10 cellular contexts compared by ENCODE assay signal in the genomic region with DNA sequence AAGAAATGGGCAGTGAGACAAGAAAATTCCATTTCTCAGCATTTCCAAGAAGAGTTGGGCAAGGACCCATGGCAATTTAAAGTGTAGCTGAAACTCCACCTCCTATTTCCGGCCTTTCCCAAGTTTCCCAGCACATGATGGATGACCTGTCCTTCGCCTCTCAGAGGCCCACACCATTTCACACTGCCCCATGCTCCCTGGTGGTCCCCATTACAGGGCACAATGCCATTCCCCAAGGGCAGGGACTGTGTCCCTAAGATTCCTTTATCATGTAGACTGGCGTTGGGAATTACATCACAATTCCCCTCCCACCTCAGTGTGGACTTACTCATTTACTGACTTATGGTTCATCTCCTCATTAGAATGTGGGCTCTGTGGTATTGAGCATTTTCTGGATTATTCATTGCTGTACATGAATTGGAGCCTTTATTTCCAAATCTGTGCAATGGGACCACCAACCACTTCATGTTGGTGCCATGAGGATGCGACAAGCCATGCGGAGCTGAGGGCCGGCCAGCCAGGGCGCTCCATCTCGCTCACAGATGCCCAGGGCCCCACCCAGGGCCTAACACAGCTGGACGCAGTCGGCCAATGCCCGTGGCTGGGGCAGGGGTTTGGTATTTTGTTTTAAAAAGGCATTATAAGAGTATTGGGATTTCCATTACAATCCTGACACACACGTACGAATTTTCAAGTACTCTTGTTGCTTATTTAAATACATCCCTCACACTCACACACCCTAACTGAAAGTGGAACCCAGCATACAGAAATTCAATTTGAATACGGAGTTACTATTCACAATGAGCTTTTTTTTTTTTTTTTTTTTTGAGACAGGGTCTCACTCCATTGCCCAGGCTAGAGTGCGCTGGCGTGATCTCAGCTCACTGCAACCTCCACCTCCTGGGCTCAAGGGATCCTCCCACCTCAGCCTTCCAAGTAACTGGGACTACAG. TPM values are rescaled to one million over a fixed set of nuclear protein-coding genes. Genes with fewer than 3 reads are reported as not detected.
DNase-seq lines count a peak whose midpoint lies in the region; ATAC-seq, FAIRE-seq and TF ChIP-seq lines count a peak whose summit lies in the region.
"Had no signal": no experiment of that assay in that cellular context is flagged by ENCODE, and none has a peak within 500 bp of the region (broad histone marks: within the 10 kb centered on the region; RNA-seq: fewer than 3 reads in every experiment).

No MANE protein-coding gene starts in this region.

- intact Hi-C loops in GM12878 (cut with micrococcal nuclease; ENCODE audit: unreplicated experiment) (no loop called here), left lung (cut with DNase I) (no loop called here), testis (cut with DNase I; ENCODE audit: low total_unique reads) (loop anchor here (10.0 kb wide), 1 partner anchor 1428 kb away; no protein-coding TSS in a partner anchor)

- H3K36me3 ChIP-seq in GM12878 (ENCODE audit: control insufficient read depth in 2 of 2, insufficient read depth in 2 of 2, low read length in 1 of 2): peaks cover 0 to 3% of the 10 kb centered on the region in 2 experiments; a peak in 1 of 4 replicates
- peaks cover 0 to 1% of the 10 kb centered on the region in 2 donors for H3K36me3 ChIP-seq in left lung
- no peaks in the 10 kb centered on the region for H3K36me3 ChIP-seq in testis (ENCODE audit: low read depth, missing control alignments)

- no TSS peak for BruUV-seq in GM12878 (replicated peaks; lab: Mats Ljungman, UMichigan)

- H3K9me3 ChIP-seq in GM12878 (replicated peaks; ENCODE audit: control insufficient read depth, insufficient read depth, low read length) (no peaks in the 10 kb centered on the region), left lung (no peaks in the 10 kb centered on the region), testis (no peaks in the 10 kb centered on the region)

- no peaks in the 10 kb centered on the region for H3K9me3 Mint-ChIP-seq in activated naive CD4-positive, alpha-beta T cell treated with anti-CD3 and anti-CD28 coated beads, Interleukin-2, amount 50 U/mL, for 72 hours

- 46% methylated on average over 14 of the region's 16 CpGs for WGBS in GM12878 (ENCODE audit: insufficient coverage, insufficient replicate concordance, low lambda C conversion rate, missing lambda C conversion rate)
- 71 to 74% methylated on average over 16 of the region's 16 CpGs for WGBS in testis, 2 donors

- no peak for FAIRE-seq in GM12878 (lab: Jason Lieb, UNC)
- FAIRE-seq: TTC549 had no signal

- POLR2A ChIA-PET in GM12878 (lab: Charles Lee): interaction anchor here (0.6 to 0.9 kb wide), 5 partner anchors 7 to 238 kb away, joined by 3 to 6 read pairs (median 5); no protein-coding TSS in a partner anchor

- SMC1A ChIA-PET in GM12878 (lab: Charles Lee; ENCODE audit: uncharacterized antibody, unreplicated experiment): no interaction called here

- H3K4me2 ChIP-seq in GM12878 (ENCODE audit: control insufficient read depth, insufficient read depth): peak overlapping the region; percentile 91

- peaks cover 5% of the 10 kb centered on the region; the same call in 1 of the 2 replicates for H4K20me1 ChIP-seq in GM12878 (ENCODE audit: control insufficient read depth, insufficient read depth)

- no peaks in the 10 kb centered on the region for H3K36me3 Mint-ChIP-seq in activated naive CD4-positive, alpha-beta T cell treated with anti-CD3 and anti-CD28 coated beads, Interleukin-2, amount 50 U/mL, for 72 hours

- no peak for TF ChIP-seq EP300 in GM12878 (IDR thresholded peaks at IDR 0.05; ENCODE audit: borderline replicate concordance in 1 of 2, control insufficient read depth in 1 of 2, low read depth in 2 of 2, low read length in 2 of 2)

- H3K9ac ChIP-seq in GM12878 (ENCODE audit: control insufficient read depth, insufficient read depth, low read length): no peak overlapping the region

- DNase-seq in GM12878 (ENCODE audit: low read depth, low spot score) (no peak), left lung (peak in 1 of 2 donors; percentile 42), testis (peak; percentile 38), NCI-H1048 (lab: John Stamatoyannopoulos, UW) (no peak)
- DNase-seq in activated naive CD4-positive, alpha-beta T cell treated with anti-CD3 and anti-CD28 coated beads, Interleukin-2, amount 50 U/mL, for 72 hours (ENCODE audit: low spot score in 2 of 2): no peak
- DNase-seq: NCI-H1436 treated with DMSO at 0.1 percent for 48 hours had no signal

- no peak overlapping the region; the same call in 1 of the 2 replicates for H3K27ac ChIP-seq in GM12878 (ENCODE audit: control insufficient read depth, insufficient read depth)
- peak overlapping the region; percentile 67 to 83 for H3K27ac ChIP-seq in left lung
- peak overlapping the region; percentile 71 to 84 for H3K27ac ChIP-seq in testis

- peak overlapping the region; percentile 45; the same call in 1 of the 2 replicates for H3K4me3 ChIP-seq in GM12878
- no peak overlapping the region for H3K4me3 ChIP-seq in left lung
- no peak overlapping the region for H3K4me3 ChIP-seq in testis

- CTCF ChIA-PET in GM12878 (lab: Yijun Ruan, JAX): interaction anchor here (0.6 kb wide), 1 partner anchor 198 kb away, joined by 3 read pairs; no protein-coding TSS in a partner anchor

- H3K4me1 ChIP-seq in GM12878 (ENCODE audit: control insufficient read depth, insufficient read depth, low read length) (peaks cover 44% of the 10 kb centered on the region), left lung (peaks cover 49 to 77% of the 10 kb centered on the region in 2 donors), testis (peaks cover 85% of the 10 kb centered on the region)

- H3K27ac Mint-ChIP-seq in activated naive CD4-positive, alpha-beta T cell treated with anti-CD3 and anti-CD28 coated beads, Interleukin-2, amount 50 U/mL, for 72 hours: no peak overlapping the region

- H3K27me3 ChIP-seq in GM12878 (replicated peaks in 1 of 2; ENCODE audit: control insufficient read depth in 2 of 2, insufficient read depth in 2 of 2, low read length in 1 of 2) (no peaks in the 10 kb centered on the region), left lung (no peaks in the 10 kb centered on the region), testis (no peaks in the 10 kb centered on the region)

- TF ChIP-seq POLR2A in GM12878 (IDR thresholded peaks at IDR 0.05; ENCODE audit: low read depth, low read length) (no peak), testis (IDR thresholded peaks at IDR 0.05) (no peak)

- no peak for TF ChIP-seq CTCF in GM12878 (IDR thresholded peaks at IDR 0.05 in 2 of 3, conservative IDR thresholded peaks at IDR 0.05 in 1 of 3; ENCODE audit: control insufficient read depth in 2 of 3, extremely low read depth in 1 of 3, insufficient read depth in 1 of 3, low read depth in 3 of 3, low read length in 3 of 3)
- TF ChIP-seq CTCF in left lung (IDR thresholded peaks at IDR 0.05): no peak
- TF ChIP-seq CTCF in testis (IDR thresholded peaks at IDR 0.05): no peak

- TF ChIP-seq RAD21 in GM12878 (IDR thresholded peaks at IDR 0.05; ENCODE audit: insufficient read depth, low read depth, low read length): no peak

- ATAC-seq in GM18907 (IDR thresholded peaks at IDR 0.05; ENCODE audit: unreplicated experiment): peak; percentile 26
- ATAC-seq in GM12878: peak; percentile 8; the same call in 2 of the 3 replicates
- ATAC-seq in left lung: no peak
- ATAC-seq in GM18511 (IDR thresholded peaks at IDR 0.05; ENCODE audit: unreplicated experiment): no peak
- ATAC-seq in HG02763 (IDR thresholded peaks at IDR 0.05; ENCODE audit: unreplicated experiment): no peak
- ATAC-seq in activated naive CD4-positive, alpha-beta T cell treated with anti-CD3 and anti-CD28 coated beads, Interleukin-2, amount 50 U/mL, for 72 hours: no peak

- H3K79me2 ChIP-seq in GM12878 (ENCODE audit: control insufficient read depth, insufficient read depth, low read length): peaks cover 26% of the 10 kb centered on the region

- H2AFZ ChIP-seq in GM12878 (ENCODE audit: control insufficient read depth, low read depth, low read length): no peak overlapping the region

- in situ Hi-C loops in GM12878 (cut with MboI): loop anchor here (10.0 to 25.0 kb wide), 2 partner anchors 352 to 1690 kb away; partner anchors contain the start of genes GINS1, GZF1 and NXT1

- RAD21 ChIA-PET in GM12878 (lab: Charles Lee; ENCODE audit: unreplicated experiment): no interaction called here

RNA-seq across cellular contexts. Expression of gene ACSS1, which starts 5.4 kb away (rescaled TPM):
- total RNA-seq in GM12878 (2013; cell fraction: nucleolus; rRNA removed): 29.0 and 30.9 TPM in 2 replicates
- total RNA-seq in GM12878 (2014; rRNA removed): 30.5 and 35.2 TPM in 2 replicates
- total RNA-seq in GM12878 (2014; rRNA removed; fragmentation: Illumina TruSeq; extraction: Trizol): 13.1 and 13.6 TPM in 2 replicates
- 44.4 and 44.9 TPM in 2 replicates for total RNA-seq in GM12878 (2021)
- polyA plus RNA-seq in GM12878 (2011; ENCODE audit: low read depth): 12.9 TPM
- 22.2 and 31.1 TPM in 2 replicates for polyA plus RNA-seq in GM12878 (2011; rRNA removed)
- polyA plus RNA-seq in GM12878 (2011; cell fraction: cytosol; rRNA removed): 42.2 and 43.5 TPM in 2 replicates
- polyA plus RNA-seq in GM12878 (2011; cell fraction: nucleus; rRNA removed): 71.2 and 72.8 TPM in 2 replicates
- polyA plus RNA-seq in GM12878 (2012): 23.9 and 24.9 TPM in 2 replicates
- polyA plus RNA-seq in GM12878 (2014; fragmentation: Illumina TruSeq; extraction: Trizol): 25.0 and 31.1 TPM in 2 replicates
- 1 to 10 TPM; 1.3 to 6.7 TPM for polyA plus RNA-seq in GM12878 (2014; fragmentation: Nextera tagmentation; extraction: Ambion mirVana)
- 33.0 and 36.4 TPM in 2 replicates for polyA plus RNA-seq in GM12878 (2014; rRNA removed)
- polyA plus RNA-seq in GM12878 (2016; fragmentation: Nextera tagmentation; extraction: Ambion mirVana): 10 to 100 TPM; 27.4 to 36.6 TPM
- polyA minus RNA-seq in GM12878 (2011; rRNA and poly(A)+ RNA removed): 38.5 and 48.2 TPM in 2 replicates
- polyA minus RNA-seq in GM12878 (2011; cell fraction: cytosol; rRNA and poly(A)+ RNA removed): 13.5 and 15.2 TPM in 2 replicates
- polyA minus RNA-seq in GM12878 (2011; cell fraction: nucleus; rRNA and poly(A)+ RNA removed): 16.3 and 23.6 TPM in 2 replicates
- total RNA-seq in left lung: 10 to 100 TPM; 26.6 to 40.7 TPM
- total RNA-seq in testis: 100 to 1,000 TPM; 162 to 184 TPM
- 61.5 TPM for polyA plus RNA-seq in testis (ENCODE audit: insufficient read depth, low read depth, low replicate concordance)
- 10 to 100 TPM in 1 of 2 donors, 1 to 10 TPM in 1; 5.5 to 11.3 TPM for total RNA-seq in activated naive CD4-positive, alpha-beta T cell treated with anti-CD3 and anti-CD28 coated beads, Interleukin-2, amount 50 U/mL, for 72 hours

RNA-seq across cellular contexts. Expression of gene VSX1, which starts 29.4 kb away (rescaled TPM):
- not detected in 2 replicates for total RNA-seq in GM12878 (2013; cell fraction: nucleolus; rRNA removed)
- not detected in 2 replicates for total RNA-seq in GM12878 (2014; rRNA removed)
- total RNA-seq in GM12878 (2014; rRNA removed; fragmentation: Illumina TruSeq; extraction: Trizol): not detected in 2 replicates
- not detected in 2 replicates for total RNA-seq in GM12878 (2021)
- not detected for polyA plus RNA-seq in GM12878 (2011; ENCODE audit: low read depth)
- polyA plus RNA-seq in GM12878 (2011; rRNA removed): 0.03 and 0.05 TPM in 2 replicates
- 0.03 TPM in 1 of 2 replicates, not detected in the other for polyA plus RNA-seq in GM12878 (2011; cell fraction: cytosol; rRNA removed)
- polyA plus RNA-seq in GM12878 (2011; cell fraction: nucleus; rRNA removed): 0.12 TPM in 1 of 2 replicates, not detected in the other
- not detected in 2 replicates for polyA plus RNA-seq in GM12878 (2012)
- polyA plus RNA-seq in GM12878 (2014; fragmentation: Illumina TruSeq; extraction: Trizol): not detected in 2 replicates
- not detected for polyA plus RNA-seq in GM12878 (2014; fragmentation: Nextera tagmentation; extraction: Ambion mirVana)
- polyA plus RNA-seq in GM12878 (2014; rRNA removed): not detected in 2 replicates
- polyA plus RNA-seq in GM12878 (2016; fragmentation: Nextera tagmentation; extraction: Ambion mirVana): not detected
- polyA minus RNA-seq in GM12878 (2011; rRNA and poly(A)+ RNA removed): not detected in 2 replicates
- polyA minus RNA-seq in GM12878 (2011; cell fraction: cytosol; rRNA and poly(A)+ RNA removed): not detected in 2 replicates
- not detected in 2 replicates for polyA minus RNA-seq in GM12878 (2011; cell fraction: nucleus; rRNA and poly(A)+ RNA removed)
- not detected for total RNA-seq in left lung
- total RNA-seq in testis: under 1 TPM; 0.16 to 0.37 TPM
- 0.38 TPM for polyA plus RNA-seq in testis (ENCODE audit: insufficient read depth, low read depth, low replicate concordance)
- total RNA-seq in activated naive CD4-positive, alpha-beta T cell treated with anti-CD3 and anti-CD28 coated beads, Interleukin-2, amount 50 U/mL, for 72 hours: not detected

RNA-seq across cellular contexts. Expression of gene APMAP, which starts 60.0 kb away (rescaled TPM):
- 23.9 and 29.1 TPM in 2 replicates for total RNA-seq in GM12878 (2013; cell fraction: nucleolus; rRNA removed)
- 32.5 and 34.7 TPM in 2 replicates for total RNA-seq in GM12878 (2014; rRNA removed)
- total RNA-seq in GM12878 (2014; rRNA removed; fragmentation: Illumina TruSeq; extraction: Trizol): 29.3 and 31.2 TPM in 2 replicates
- total RNA-seq in GM12878 (2021): 31.7 and 32.9 TPM in 2 replicates
- 13.2 TPM for polyA plus RNA-seq in GM12878 (2011; ENCODE audit: low read depth)
- 33.6 and 34.9 TPM in 2 replicates for polyA plus RNA-seq in GM12878 (2011; rRNA removed)
- polyA plus RNA-seq in GM12878 (2011; cell fraction: cytosol; rRNA removed): 31.5 and 35.7 TPM in 2 replicates
- polyA plus RNA-seq in GM12878 (2011; cell fraction: nucleus; rRNA removed): 29.7 and 34.5 TPM in 2 replicates
- 20.4 and 24.0 TPM in 2 replicates for polyA plus RNA-seq in GM12878 (2012)
- polyA plus RNA-seq in GM12878 (2014; fragmentation: Illumina TruSeq; extraction: Trizol): 28.0 and 30.5 TPM in 2 replicates
- polyA plus RNA-seq in GM12878 (2014; fragmentation: Nextera tagmentation; extraction: Ambion mirVana): 10 to 100 TPM; 12.1 to 22.3 TPM
- polyA plus RNA-seq in GM12878 (2014; rRNA removed): 38.4 and 38.7 TPM in 2 replicates
- polyA plus RNA-seq in GM12878 (2016; fragmentation: Nextera tagmentation; extraction: Ambion mirVana): 10 to 100 TPM; 56.6 to 60.2 TPM
- 13.4 and 15.9 TPM in 2 replicates for polyA minus RNA-seq in GM12878 (2011; rRNA and poly(A)+ RNA removed)
- 6.8 and 7.4 TPM in 2 replicates for polyA minus RNA-seq in GM12878 (2011; cell fraction: cytosol; rRNA and poly(A)+ RNA removed)
- 7.0 and 8.7 TPM in 2 replicates for polyA minus RNA-seq in GM12878 (2011; cell fraction: nucleus; rRNA and poly(A)+ RNA removed)
- total RNA-seq in left lung: 10 to 100 TPM; 82.5 to 83.6 TPM
- 100 to 1,000 TPM in 1 of 2 donors, 10 to 100 TPM in 1; 92.3 to 105 TPM for total RNA-seq in testis
- polyA plus RNA-seq in testis (ENCODE audit: insufficient read depth, low read depth, low replicate concordance): 135 TPM
- total RNA-seq in activated naive CD4-positive, alpha-beta T cell treated with anti-CD3 and anti-CD28 coated beads, Interleukin-2, amount 50 U/mL, for 72 hours: 10 to 100 TPM; 33.7 to 57.6 TPM

Comparison
In these comparisons a context has a peak if more than half of its experiments do, and no peak if none do; other contexts are left out.
1. ATAC-seq: peak in GM18907 (single experiment) and GM12878 (single experiment); none in left lung (single experiment), GM18511 (single experiment), HG02763 (single experiment) and activated naive CD4-positive, alpha-beta T cell treated with anti-CD3 and anti-CD28 coated beads, Interleukin-2, amount 50 U/mL, for 72 hours (0 of 2).